Comparison of ENCODE assay signal across 1 cellular context in the genomic region with DNA sequence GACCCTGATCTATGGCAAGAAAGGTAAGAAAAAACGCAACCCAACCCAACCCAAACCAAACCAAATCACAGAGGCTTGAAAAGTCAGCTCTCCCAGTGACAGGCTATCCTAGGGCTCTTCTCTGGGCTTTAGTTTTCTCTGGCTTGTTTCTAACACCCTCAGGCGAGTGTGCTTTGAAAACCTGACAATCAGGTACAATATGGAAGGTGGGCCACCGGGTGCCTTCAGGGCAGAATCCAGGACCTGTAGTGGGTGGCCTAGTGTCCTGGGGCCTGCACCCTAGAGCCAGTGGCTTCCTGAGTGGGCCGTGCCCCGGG.
TF ChIP-seq lines count a peak whose summit lies in the region.

No MANE protein-coding gene starts in this region.

TF ChIP-seq in GM23338, 12 proteins besides CTCF, POLR2A, EP300 and RAD21 (continued from another document):
- TF ChIP-seq, protein P1, sequence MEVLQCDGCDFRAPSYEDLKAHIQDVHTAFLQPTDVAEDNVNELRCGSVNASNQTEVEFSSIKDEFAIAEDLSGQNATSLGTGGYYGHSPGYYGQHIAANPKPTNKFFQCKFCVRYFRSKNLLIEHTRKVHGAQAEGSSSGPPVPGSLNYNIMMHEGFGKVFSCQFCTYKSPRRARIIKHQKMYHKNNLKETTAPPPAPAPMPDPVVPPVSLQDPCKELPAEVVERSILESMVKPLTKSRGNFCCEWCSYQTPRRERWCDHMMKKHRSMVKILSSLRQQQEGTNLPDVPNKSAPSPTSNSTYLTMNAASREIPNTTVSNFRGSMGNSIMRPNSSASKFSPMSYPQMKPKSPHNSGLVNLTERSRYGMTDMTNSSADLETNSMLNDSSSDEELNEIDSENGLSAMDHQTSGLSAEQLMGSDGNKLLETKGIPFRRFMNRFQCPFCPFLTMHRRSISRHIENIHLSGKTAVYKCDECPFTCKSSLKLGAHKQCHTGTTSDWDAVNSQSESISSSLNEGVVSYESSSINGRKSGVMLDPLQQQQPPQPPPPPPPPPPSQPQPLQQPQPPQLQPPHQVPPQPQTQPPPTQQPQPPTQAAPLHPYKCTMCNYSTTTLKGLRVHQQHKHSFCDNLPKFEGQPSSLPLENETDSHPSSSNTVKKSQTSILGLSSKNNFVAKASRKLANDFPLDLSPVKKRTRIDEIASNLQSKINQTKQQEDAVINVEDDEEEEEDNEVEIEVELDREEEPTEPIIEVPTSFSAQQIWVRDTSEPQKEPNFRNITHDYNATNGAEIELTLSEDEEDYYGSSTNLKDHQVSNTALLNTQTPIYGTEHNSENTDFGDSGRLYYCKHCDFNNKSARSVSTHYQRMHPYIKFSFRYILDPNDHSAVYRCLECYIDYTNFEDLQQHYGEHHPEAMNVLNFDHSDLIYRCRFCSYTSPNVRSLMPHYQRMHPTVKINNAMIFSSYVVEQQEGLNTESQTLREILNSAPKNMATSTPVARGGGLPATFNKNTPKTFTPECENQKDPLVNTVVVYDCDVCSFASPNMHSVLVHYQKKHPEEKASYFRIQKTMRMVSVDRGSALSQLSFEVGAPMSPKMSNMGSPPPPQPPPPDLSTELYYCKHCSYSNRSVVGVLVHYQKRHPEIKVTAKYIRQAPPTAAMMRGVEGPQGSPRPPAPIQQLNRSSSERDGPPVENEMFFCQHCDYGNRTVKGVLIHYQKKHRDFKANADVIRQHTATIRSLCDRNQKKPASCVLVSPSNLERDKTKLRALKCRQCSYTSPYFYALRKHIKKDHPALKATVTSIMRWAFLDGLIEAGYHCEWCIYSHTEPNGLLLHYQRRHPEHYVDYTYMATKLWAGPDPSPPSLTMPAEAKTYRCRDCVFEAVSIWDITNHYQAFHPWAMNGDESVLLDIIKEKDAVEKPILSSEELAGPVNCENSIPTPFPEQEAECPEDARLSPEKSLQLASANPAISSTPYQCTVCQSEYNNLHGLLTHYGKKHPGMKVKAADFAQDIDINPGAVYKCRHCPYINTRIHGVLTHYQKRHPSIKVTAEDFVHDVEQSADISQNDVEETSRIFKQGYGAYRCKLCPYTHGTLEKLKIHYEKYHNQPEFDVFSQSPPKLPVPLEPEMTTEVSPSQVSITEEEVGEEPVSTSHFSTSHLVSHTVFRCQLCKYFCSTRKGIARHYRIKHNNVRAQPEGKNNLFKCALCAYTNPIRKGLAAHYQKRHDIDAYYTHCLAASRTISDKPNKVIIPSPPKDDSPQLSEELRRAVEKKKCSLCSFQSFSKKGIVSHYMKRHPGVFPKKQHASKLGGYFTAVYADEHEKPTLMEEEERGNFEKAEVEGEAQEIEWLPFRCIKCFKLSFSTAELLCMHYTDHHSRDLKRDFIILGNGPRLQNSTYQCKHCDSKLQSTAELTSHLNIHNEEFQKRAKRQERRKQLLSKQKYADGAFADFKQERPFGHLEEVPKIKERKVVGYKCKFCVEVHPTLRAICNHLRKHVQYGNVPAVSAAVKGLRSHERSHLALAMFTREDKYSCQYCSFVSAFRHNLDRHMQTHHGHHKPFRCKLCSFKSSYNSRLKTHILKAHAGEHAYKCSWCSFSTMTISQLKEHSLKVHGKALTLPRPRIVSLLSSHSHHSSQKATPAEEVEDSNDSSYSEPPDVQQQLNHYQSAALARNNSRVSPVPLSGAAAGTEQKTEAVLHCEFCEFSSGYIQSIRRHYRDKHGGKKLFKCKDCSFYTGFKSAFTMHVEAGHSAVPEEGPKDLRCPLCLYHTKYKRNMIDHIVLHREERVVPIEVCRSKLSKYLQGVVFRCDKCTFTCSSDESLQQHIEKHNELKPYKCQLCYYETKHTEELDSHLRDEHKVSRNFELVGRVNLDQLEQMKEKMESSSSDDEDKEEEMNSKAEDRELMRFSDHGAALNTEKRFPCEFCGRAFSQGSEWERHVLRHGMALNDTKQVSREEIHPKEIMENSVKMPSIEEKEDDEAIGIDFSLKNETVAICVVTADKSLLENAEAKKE (CRISPR knock-in tag; IDR thresholded peaks at IDR 0.05): no peak
- TF ChIP-seq STAT1 (IDR thresholded peaks at IDR 0.05; ENCODE audit: unreplicated experiment): no peak
TF ChIP-seq in GM23338: peak in this region for 0.
